In the genomic region with DNA sequence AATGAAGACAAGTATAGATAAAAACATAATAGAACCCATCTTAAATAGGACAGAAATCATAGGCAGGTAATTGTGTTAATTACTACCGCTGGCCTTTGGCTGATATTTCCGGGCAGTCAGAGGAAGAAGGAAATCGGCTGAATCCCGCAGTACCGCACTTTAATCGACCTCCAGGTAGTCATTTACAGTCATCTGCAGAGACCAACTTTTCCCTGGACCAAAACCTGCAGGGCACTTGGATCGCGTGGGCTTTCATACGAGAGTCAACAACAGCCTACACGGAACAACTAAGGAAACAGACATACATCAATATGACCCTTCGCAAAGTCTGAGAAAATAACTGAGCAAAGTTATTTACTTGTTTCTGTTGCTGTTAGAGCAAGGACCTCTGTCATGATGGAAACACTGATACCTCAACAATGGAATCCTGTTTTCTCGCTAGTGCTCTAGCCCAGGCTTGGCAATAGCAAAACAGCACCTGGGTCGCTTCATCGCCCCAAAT, we compare ENCODE assay signal across 8 cellular contexts. TPM values are rescaled to one million over a fixed set of nuclear protein-coding genes. Genes with fewer than 3 reads are reported as not detected.
DNase-seq lines count a peak whose midpoint lies in the region; ATAC-seq and TF ChIP-seq lines count a peak whose summit lies in the region.

No MANE protein-coding gene starts in this region.

- H3K36me3 ChIP-seq in mesendoderm (ENCODE audit: control insufficient read depth, insufficient read depth, low read length) (no peaks in the 10 kb centered on the region), urinary bladder (ENCODE audit: insufficient read depth) (no peaks in the 10 kb centered on the region)

- H2AK5ac ChIP-seq in mesendoderm (ENCODE audit: low read length) = no peak overlapping the region

- peak overlapping the region; percentile 31 for H3K27ac ChIP-seq in mesendoderm (ENCODE audit: low read depth, low read length)
- H3K27ac ChIP-seq in urinary bladder (ENCODE audit: low read depth) = peak overlapping the region; percentile 96

- peaks cover 22% of the 10 kb centered on the region for H3K79me2 ChIP-seq in mesendoderm (ENCODE audit: control insufficient read depth, insufficient read depth, low read length)

- no peak overlapping the region for H3K4ac ChIP-seq in mesendoderm (ENCODE audit: low read depth, low read length)

- H4K5ac ChIP-seq in mesendoderm (ENCODE audit: low read length) = no peak overlapping the region

- peak overlapping the region; percentile 71 for H3K56ac ChIP-seq in mesendoderm (ENCODE audit: low read length)

- ATAC-seq in sciatic nerve = no peak
- no peak for ATAC-seq in HG03469 (IDR thresholded peaks at IDR 0.05; ENCODE audit: unreplicated experiment)

- no peak overlapping the region for H3K18ac ChIP-seq in mesendoderm (ENCODE audit: low read length)

- H3K4me3 ChIP-seq in cardiac fibroblast (replicated peaks in 1 of 2; ENCODE audit: low read depth in 2 of 2, low read length in 2 of 2) (peak overlapping the region; percentile 89 to 92), mesendoderm (ENCODE audit: low read length) (peak overlapping the region; percentile 48), urinary bladder (ENCODE audit: low read depth, low read length) (peak overlapping the region; percentile 81)

- WGBS in mesendoderm (ENCODE audit: extremely low coverage, insufficient coverage, low lambda C conversion rate) = no CpG with 5 or more reads among the region's 14 CpGs
- 2% methylated on average over 14 of the region's 14 CpGs for WGBS in urinary bladder

- H3K79me1 ChIP-seq in mesendoderm (ENCODE audit: low read length) = no peaks in the 10 kb centered on the region

- TF ChIP-seq CTCF in cardiac fibroblast (IDR thresholded peaks at IDR 0.05; ENCODE audit: low read depth, low read length) = no peak

- intact Hi-C loops in sciatic nerve (cut with DNase I) = no loop called here

- no peaks in the 10 kb centered on the region for H3K27me3 ChIP-seq in mesendoderm (ENCODE audit: insufficient read depth, low read length, poor library complexity)

- DNase-seq in NCI-H2196 (lab: John Stamatoyannopoulos, UW; ENCODE audit: unreplicated experiment) = peak; percentile 20
- DNase-seq in NCI-H2196 treated with DMSO at 0.1 percent for 48 hours (lab: John Stamatoyannopoulos, UW; ENCODE audit: unreplicated experiment) = no peak
- peak; percentile 55 for DNase-seq in NCI-H748 (lab: John Stamatoyannopoulos, UW; ENCODE audit: unreplicated experiment)
- DNase-seq in cardiac fibroblast (ENCODE audit: low read depth in 2 of 2) = no peak
- DNase-seq in mesendoderm = no peak
- no peak for DNase-seq in sciatic nerve (ENCODE audit: low spot score)

- H3K4me1 ChIP-seq in mesendoderm (ENCODE audit: control insufficient read depth, low read depth, low read length) = no peaks in the 10 kb centered on the region
- H3K4me1 ChIP-seq in urinary bladder (ENCODE audit: insufficient read depth) = no peaks in the 10 kb centered on the region

- H3K4me2 ChIP-seq in mesendoderm (ENCODE audit: low read length) = peak overlapping the region; percentile 70

- no peak overlapping the region for H2BK120ac ChIP-seq in mesendoderm (ENCODE audit: low read depth, low read length)

- no peak overlapping the region for H2BK5ac ChIP-seq in mesendoderm (ENCODE audit: low read length)

- H2BK15ac ChIP-seq in mesendoderm (replicated peaks; ENCODE audit: low read depth) = no peak overlapping the region

- no peak overlapping the region for H4K8ac ChIP-seq in mesendoderm (ENCODE audit: low read depth, low read length)

- peak overlapping the region; percentile 72 for H3K9ac ChIP-seq in mesendoderm (ENCODE audit: low read length)

- H3K23ac ChIP-seq in mesendoderm (ENCODE audit: low read length) = no peak overlapping the region

RNA-seq across cellular contexts. Expression of a gene that starts 0.7 kb away (rescaled TPM):
- polyA plus RNA-seq in mesendoderm (2013, experiment 1 of 2) = 1.3 TPM
- 1.1 TPM for polyA plus RNA-seq in mesendoderm (2013, experiment 2 of 2)
- total RNA-seq in urinary bladder = 20.1 TPM
- 4.6 TPM for polyA plus RNA-seq in urinary bladder
- total RNA-seq in sciatic nerve = 16.0 TPM

RNA-seq across cellular contexts. Expression of a gene that starts 1.0 kb away (rescaled TPM):
- 29.0 TPM for polyA plus RNA-seq in mesendoderm (2013, experiment 1 of 2)
- polyA plus RNA-seq in mesendoderm (2013, experiment 2 of 2) = 28.8 TPM
- total RNA-seq in urinary bladder (64.6 TPM), sciatic nerve (28.0 TPM)
- polyA plus RNA-seq in urinary bladder = 17.8 TPM

RNA-seq across cellular contexts. Expression of a gene that starts 54.4 kb away (rescaled TPM):
- polyA plus RNA-seq in mesendoderm (2013, experiment 1 of 2) = 7.5 TPM
- polyA plus RNA-seq in mesendoderm (2013, experiment 2 of 2) = 7.3 TPM
- total RNA-seq in urinary bladder = 49.8 TPM
- 17.0 TPM for polyA plus RNA-seq in urinary bladder
- 18.3 TPM for total RNA-seq in sciatic nerve

Comparison
In these comparisons a context has a peak if more than half of its experiments do, and no peak if none do; other contexts are left out.
1. DNase-seq: peak in NCI-H2196 (single experiment) and NCI-H748 (single experiment); none in NCI-H2196 treated with DMSO at 0.1 percent for 48 hours (single experiment), cardiac fibroblast (0 of 2), mesendoderm (single experiment) and sciatic nerve (single experiment).
2. Peak in every context shown above with its lines, with median percentiles within 50 percentile points of each other: H3K4me3 ChIP-seq.